ENCODE assay signal across 8 cellular contexts in genomic region chr22:41469218-41469851, GRCh38. TPM values are rescaled to one million over a fixed set of nuclear protein-coding genes. Genes with fewer than 3 reads are reported as not detected.
A peak's percentile ranks its signal among the peaks of the same experiment; 100 is the strongest.
DNase-seq lines count a peak whose midpoint lies in the region; ATAC-seq and TF ChIP-seq lines count a peak whose summit lies in the region.

No MANE protein-coding gene starts in this region.

- H2AFZ ChIP-seq in Karpas-422 (ENCODE audit: low read length): no peak overlapping the region

- H3K4me2 ChIP-seq in Karpas-422 (ENCODE audit: low read depth, low read length, poor library complexity, severe bottlenecking): peak overlapping the region; percentile 96

- intact Hi-C loops in adrenal gland (cut with DNase I): loop anchor here in 1 of 2 donors (10.0 kb wide), 1 partner anchor 45 kb away; no protein-coding TSS in a partner anchor

- DNase-seq in BE2C (peak; percentile 52), Karpas-422 (peak; percentile 86), adrenal gland (peak in 2 of 7 donors; percentile 39 to 74), D341Med (ENCODE audit: low spot score) (no peak)
- DNase-seq in stimulated activated CD8-positive, alpha-beta memory T cell treated with anti-CD3 and anti-CD28 coated beads, Interleukin-4, amount 100 ng/mL, for 48 hours: peak; percentile 51

- H3K27ac ChIP-seq in Karpas-422 (ENCODE audit: low read length) (peak overlapping the region; percentile 89), adrenal gland (peak overlapping the region; percentile 37 to 97 (median 93))

- peaks cover 81% of the 10 kb centered on the region for H3K79me2 ChIP-seq in Karpas-422 (ENCODE audit: low read length)

- H3K36me3 ChIP-seq in BE2C: peaks cover 52% of the 10 kb centered on the region
- peaks cover 33% of the 10 kb centered on the region for H3K36me3 ChIP-seq in Karpas-422 (ENCODE audit: insufficient read depth, low read length)
- H3K36me3 ChIP-seq in adrenal gland (replicated peaks in 1 of 2): peaks cover 0 to 35% of the 10 kb centered on the region in 2 donors

- TF ChIP-seq CTCF in BE2C (IDR thresholded peaks at IDR 0.05; ENCODE audit: low read depth, low read length) (no peak), adrenal gland (IDR thresholded peaks at IDR 0.05) (no peak)

- H3K27me3 ChIP-seq in BE2C (no peaks in the 10 kb centered on the region), Karpas-422 (ENCODE audit: low read length) (no peaks in the 10 kb centered on the region), adrenal gland (no peaks in the 10 kb centered on the region)

- H3K4me3 ChIP-seq in BE2C (ENCODE audit: low read depth, low read length) (peak overlapping the region; percentile 98), Karpas-422 (ENCODE audit: low read length) (peak overlapping the region; percentile 89), adrenal gland (peak overlapping the region; percentile 78 to 100 (median 84)), iPS-18c (ENCODE audit: insufficient read depth, low read depth, low read length) (peak overlapping the region; percentile 97)

- H3K9ac ChIP-seq in Karpas-422 (ENCODE audit: low read length): peak overlapping the region; percentile 91

- no peaks in the 10 kb centered on the region for H3K9me2 ChIP-seq in Karpas-422 (replicated peaks; ENCODE audit: insufficient read depth, low read length)

- H3K4me1 ChIP-seq in BE2C: peaks cover 3% of the 10 kb centered on the region; the same call in 1 of the 2 replicates
- H3K4me1 ChIP-seq in Karpas-422 (ENCODE audit: low read length): peaks cover 62% of the 10 kb centered on the region
- H3K4me1 ChIP-seq in adrenal gland (replicated peaks in 1 of 2): peaks cover 13 to 54% of the 10 kb centered on the region in 2 donors

- peak; percentile 12 for ATAC-seq in GM19328 (IDR thresholded peaks at IDR 0.05; ENCODE audit: unreplicated experiment)
- no peak for ATAC-seq in GM18517 (IDR thresholded peaks at IDR 0.05; ENCODE audit: unreplicated experiment)

- 0 to 2% (median 2%) methylated on average over 10 to 30 of the region's 30 CpGs for WGBS in adrenal gland, 4 donors

- TF ChIP-seq POLR2A in adrenal gland (IDR thresholded peaks at IDR 0.05): no peak

- no peaks in the 10 kb centered on the region for H3K9me3 ChIP-seq in BE2C
- H3K9me3 ChIP-seq in Karpas-422 (ENCODE audit: low read length): no peaks in the 10 kb centered on the region
- no peaks in the 10 kb centered on the region for H3K9me3 ChIP-seq in adrenal gland (replicated peaks in 1 of 3)
- no peaks in the 10 kb centered on the region for H3K9me3 ChIP-seq in iPS-18c (ENCODE audit: control insufficient read depth, insufficient read depth, low read length)

- H4K20me1 ChIP-seq in Karpas-422 (ENCODE audit: insufficient read depth, low read depth, low read length): peaks cover 13% of the 10 kb centered on the region

RNA-seq across cellular contexts. Expression of gene ACO2, which starts 0.4 kb away (rescaled TPM):
- 205 TPM for polyA plus RNA-seq in BE2C (2012; ENCODE audit: insufficient read depth, insufficient read length, low read depth)
- 67.7 and 102 TPM in 2 replicates for total RNA-seq in Karpas-422 (2014; rRNA removed; shearing (Covaris generic); ENCODE audit: low replicate concordance)
- 100 to 1,000 TPM; 129 to 212 (median 151) TPM for total RNA-seq in adrenal gland
- 100 to 1,000 TPM in 1 of 3 donors, 10 to 100 TPM in 2; 35.5 to 135 (median 64.8) TPM for polyA plus RNA-seq in adrenal gland

RNA-seq across cellular contexts. Expression of gene PHF5A, which starts 0.8 kb away (rescaled TPM):
- polyA plus RNA-seq in BE2C (2012; ENCODE audit: insufficient read depth, insufficient read length, low read depth): 125 TPM
- 43.2 and 90.3 TPM in 2 replicates for total RNA-seq in Karpas-422 (2014; rRNA removed; shearing (Covaris generic); ENCODE audit: low replicate concordance)
- 10 to 100 TPM; 18.2 to 35.9 (median 27.1) TPM for total RNA-seq in adrenal gland
- 10 to 100 TPM; 29.5 to 50.8 (median 38.4) TPM for polyA plus RNA-seq in adrenal gland

RNA-seq across cellular contexts. Expression of gene TOB2, which starts 22.7 kb away (rescaled TPM):
- 21.6 TPM for polyA plus RNA-seq in BE2C (2012; ENCODE audit: insufficient read depth, insufficient read length, low read depth)
- 43.7 and 46.8 TPM in 2 replicates for total RNA-seq in Karpas-422 (2014; rRNA removed; shearing (Covaris generic); ENCODE audit: low replicate concordance)
- total RNA-seq in adrenal gland: 100 to 1,000 TPM in 1 of 8 donors, 10 to 100 TPM in 7; 36.2 to 117 (median 61.5) TPM
- polyA plus RNA-seq in adrenal gland: 10 to 100 TPM; 14.7 to 24.1 (median 20.6) TPM
